In genomic region chr7:75914169-75914654, GRCh38 we compare ENCODE assay signal across 8 cellular contexts. TPM values are rescaled to one million over a fixed set of nuclear protein-coding genes. Genes with fewer than 3 reads are reported as not detected.
DNase-seq lines count a peak whose midpoint lies in the region; ATAC-seq, FAIRE-seq and TF ChIP-seq lines count a peak whose summit lies in the region.

No MANE protein-coding gene starts in this region.

- H3K9ac ChIP-seq in iPS-15b (ENCODE audit: low read depth, low read length), result peak overlapping the region; percentile 26

- H3K36me3 ChIP-seq in iPS-15b (ENCODE audit: control insufficient read depth, insufficient read depth, low read length), result no peaks in the 10 kb centered on the region

- H3K4me3 ChIP-seq in HFF-Myc (replicated peaks; ENCODE audit: low read depth, low read length) (peak overlapping the region; percentile 90), iPS-15b (ENCODE audit: low read depth, low read length) (peak overlapping the region; percentile 61)

- no peaks in the 10 kb centered on the region for H3K9me3 Mint-ChIP-seq in activated B cell treated with CpG ODN at 0.5 μM for 24 hours
- H3K9me3 Mint-ChIP-seq in stimulated activated memory B cell treated with anti-CD40 and anti-IgM and Interleukin-4, amounts not matched to agents 10 μg/mL and 1 μg/mL and 100 μg/mL, for 72 hours, result no peaks in the 10 kb centered on the region

- H3K27me3 Mint-ChIP-seq in activated B cell treated with CpG ODN at 0.5 μM for 24 hours, result no peaks in the 10 kb centered on the region
- H3K27me3 Mint-ChIP-seq in stimulated activated memory B cell treated with anti-CD40 and anti-IgM and Interleukin-4, amounts not matched to agents 10 μg/mL and 1 μg/mL and 100 μg/mL, for 72 hours, result no peaks in the 10 kb centered on the region

- intact Hi-C loops in activated B cell treated with CpG ODN at 0.5 μM for 24 hours (cut with micrococcal nuclease), result loop anchor here (1.0 to 10.0 kb wide), 3 partner anchors 134 to 1739 kb away; partner anchors contain the start of genes EIF4H, MDH2 and YWHAG

- peaks cover 28% of the 10 kb centered on the region for H3K4me1 Mint-ChIP-seq in activated B cell treated with CpG ODN at 0.5 μM for 24 hours
- peaks cover 35% of the 10 kb centered on the region for H3K4me1 Mint-ChIP-seq in stimulated activated memory B cell treated with anti-CD40 and anti-IgM and Interleukin-4, amounts not matched to agents 10 μg/mL and 1 μg/mL and 100 μg/mL, for 72 hours

- POLR2A ChIA-PET in activated B cell treated with CpG ODN at 0.5 μM for 24 hours (lab: Charles Lee), result interaction anchor here (0.6 to 4.3 kb wide), 11 partner anchors 11 to 404 kb away, joined by 3 to 38 read pairs (median 8); partner anchors contain the start of genes MDH2, RHBDD2 and STYXL1

- H3K4me3 Mint-ChIP-seq in activated B cell treated with CpG ODN at 0.5 μM for 24 hours, result peak overlapping the region; percentile 90
- H3K4me3 Mint-ChIP-seq in stimulated activated memory B cell treated with anti-CD40 and anti-IgM and Interleukin-4, amounts not matched to agents 10 μg/mL and 1 μg/mL and 100 μg/mL, for 72 hours, result peak overlapping the region; percentile 83

- CTCF ChIA-PET in activated B cell treated with CpG ODN at 0.5 μM for 24 hours (lab: Charles Lee), result interaction anchor here (2.0 kb wide), 1 partner anchor 133 kb away, joined by 7 read pairs; the partner anchor contains the start of genes MDH2 and STYXL1

- H3K27ac Mint-ChIP-seq in activated B cell treated with CpG ODN at 0.5 μM for 24 hours, result peak overlapping the region; percentile 94
- H3K27ac Mint-ChIP-seq in stimulated activated memory B cell treated with anti-CD40 and anti-IgM and Interleukin-4, amounts not matched to agents 10 μg/mL and 1 μg/mL and 100 μg/mL, for 72 hours, result peak overlapping the region; percentile 95

- TF ChIP-seq CTCF in HFF-Myc (IDR thresholded peaks at IDR 0.05; ENCODE audit: low read depth, low read length, missing control alignments), result no peak
- TF ChIP-seq CTCF in activated B cell treated with CpG ODN at 0.5 μM for 24 hours (IDR thresholded peaks at IDR 0.05), result no peak

- ATAC-seq in activated B cell treated with CpG ODN at 0.5 μM for 24 hours (ENCODE audit: low read depth) (no peak), GM18520 (IDR thresholded peaks at IDR 0.05; ENCODE audit: unreplicated experiment) (no peak)
- ATAC-seq in stimulated activated memory B cell treated with anti-CD40 and anti-IgM and Interleukin-4, amounts not matched to agents 10 μg/mL and 1 μg/mL and 100 μg/mL, for 72 hours, result no peak

- H3K27me3 ChIP-seq in iPS-15b (ENCODE audit: control insufficient read depth, insufficient read depth, low read length), result no peaks in the 10 kb centered on the region

- H3K36me3 Mint-ChIP-seq in activated B cell treated with CpG ODN at 0.5 μM for 24 hours (ENCODE audit: low read depth), result peaks cover 5% of the 10 kb centered on the region
- H3K36me3 Mint-ChIP-seq in stimulated activated memory B cell treated with anti-CD40 and anti-IgM and Interleukin-4, amounts not matched to agents 10 μg/mL and 1 μg/mL and 100 μg/mL, for 72 hours, result peaks cover 6% of the 10 kb centered on the region

- FAIRE-seq in GM19239 (lab: Jason Lieb, UNC), result no peak
- FAIRE-seq in RCC 7860 (lab: Jason Lieb, UNC), result no peak

- H3K4me1 ChIP-seq in iPS-15b (ENCODE audit: control insufficient read depth, insufficient read depth, low read length), result peaks cover 14% of the 10 kb centered on the region

- DNase-seq in HFF-Myc (ENCODE audit: extremely low read depth, low read depth), result no peak
- no peak for DNase-seq in activated B cell treated with CpG ODN at 0.5 μM for 24 hours
- no peak for DNase-seq in ecto neural progenitor cell (ENCODE audit: low spot score)
- no peak for DNase-seq in GM19239 (ENCODE audit: insufficient read length, low spot score)
- DNase-seq in RCC 7860 (ENCODE audit: low spot score), result no peak

- no peaks in the 10 kb centered on the region for H3K9me3 ChIP-seq in iPS-15b (ENCODE audit: control insufficient read depth, insufficient read depth, low read length)

RNA-seq across cellular contexts. Expression of gene POR, which starts 0.7 kb away (rescaled TPM):
- total RNA-seq in activated B cell treated with CpG ODN at 0.5 μM for 24 hours, result 63.5 and 66.8 TPM in 2 replicates

RNA-seq across cellular contexts. Expression of gene RHBDD2, which starts 35.4 kb away (rescaled TPM):
- total RNA-seq in activated B cell treated with CpG ODN at 0.5 μM for 24 hours, result 28.4 and 32.8 TPM in 2 replicates
